In genomic region chr12:92078167-92079053, GRCh38 we compare ENCODE assay signal across 8 cellular contexts.
DNase-seq lines count a peak whose midpoint lies in the region; ATAC-seq and TF ChIP-seq lines count a peak whose summit lies in the region.

No MANE protein-coding gene starts in this region.

- TF ChIP-seq POLR2A in testis (IDR thresholded peaks at IDR 0.05) = no peak

- no peak overlapping the region for H3K4me3 ChIP-seq in left ventricle myocardium inferior
- H3K4me3 ChIP-seq in testis = no peak overlapping the region

- H3K27me3 Mint-ChIP-seq in activated naive CD4-positive, alpha-beta T cell treated with anti-CD3 and anti-CD28 coated beads for 36 hours (ENCODE audit: low read depth) = no peaks in the 10 kb centered on the region
- no peaks in the 10 kb centered on the region for H3K27me3 Mint-ChIP-seq in activated T-cell treated with anti-CD3 and anti-CD28 coated beads, Interleukin-2, amount 50 U/mL, for 72 hours (ENCODE audit: low read depth)

- peaks cover 2% of the 10 kb centered on the region for H3K36me3 Mint-ChIP-seq in activated naive CD4-positive, alpha-beta T cell treated with anti-CD3 and anti-CD28 coated beads for 36 hours (ENCODE audit: low read depth)
- H3K36me3 Mint-ChIP-seq in activated T-cell treated with anti-CD3 and anti-CD28 coated beads, Interleukin-2, amount 50 U/mL, for 72 hours (ENCODE audit: insufficient read depth in 2 of 2) = peaks cover 0 to under 1% of the 10 kb centered on the region in 2 donors

- peak; percentile 49 for DNase-seq in activated naive CD4-positive, alpha-beta T cell treated with anti-CD3 and anti-CD28 coated beads for 36 hours
- no peak for DNase-seq in activated naive CD4-positive, alpha-beta T cell (lab: John Stamatoyannopoulos, UW)
- peak in 1 of 2 donors; percentile 30 for DNase-seq in activated T-cell treated with anti-CD3 and anti-CD28 coated beads, Interleukin-2, amount 50 U/mL, for 72 hours
- DNase-seq in left ventricle myocardium inferior = no peak
- peak; percentile 41 for DNase-seq in testis
- DNase-seq in globus pallidus (ENCODE audit: low spot score) = no peak
- DNase-seq in NCI-H774 (lab: John Stamatoyannopoulos, UW) = no peak

- no peak overlapping the region for H3K4me3 Mint-ChIP-seq in activated naive CD4-positive, alpha-beta T cell treated with anti-CD3 and anti-CD28 coated beads for 36 hours
- H3K4me3 Mint-ChIP-seq in activated T-cell treated with anti-CD3 and anti-CD28 coated beads, Interleukin-2, amount 50 U/mL, for 72 hours = peak overlapping the region; percentile 55 to 64

- TF ChIP-seq CTCF in left ventricle myocardium inferior (IDR thresholded peaks at IDR 0.05; ENCODE audit: borderline replicate concordance) (no peak), testis (IDR thresholded peaks at IDR 0.05) (no peak)

- no peaks in the 10 kb centered on the region for H3K27me3 ChIP-seq in left ventricle myocardium inferior (ENCODE audit: low read depth)
- no peaks in the 10 kb centered on the region for H3K27me3 ChIP-seq in testis

- H3K4me1 ChIP-seq in left ventricle myocardium inferior (peaks cover 61% of the 10 kb centered on the region), testis (peaks cover 5% of the 10 kb centered on the region)

- H3K9me3 ChIP-seq in left ventricle myocardium inferior (replicated peaks) (no peaks in the 10 kb centered on the region), testis (no peaks in the 10 kb centered on the region)

- ATAC-seq in activated T-cell treated with anti-CD3 and anti-CD28 coated beads, Interleukin-2, amount 50 U/mL, for 72 hours (replicated peaks in 1 of 2) = peak; percentile 83 to 85
- no peak for ATAC-seq in GM18858 (IDR thresholded peaks at IDR 0.05; ENCODE audit: unreplicated experiment)

- CTCF ChIA-PET in activated naive CD4-positive, alpha-beta T cell treated with anti-CD3 and anti-CD28 coated beads for 36 hours (lab: Charles Lee) = interaction anchor here (1.0 kb wide), 1 partner anchor 37 kb away, joined by 3 read pairs; no protein-coding TSS in a partner anchor

- H3K9me3 Mint-ChIP-seq in activated naive CD4-positive, alpha-beta T cell treated with anti-CD3 and anti-CD28 coated beads for 36 hours = no peaks in the 10 kb centered on the region
- no peaks in the 10 kb centered on the region for H3K9me3 Mint-ChIP-seq in activated T-cell treated with anti-CD3 and anti-CD28 coated beads, Interleukin-2, amount 50 U/mL, for 72 hours

- H3K36me3 ChIP-seq in left ventricle myocardium inferior (no peaks in the 10 kb centered on the region), testis (ENCODE audit: low read depth, missing control alignments) (no peaks in the 10 kb centered on the region)

- WGBS in testis, 2 donors = 60 to 61% methylated on average over 4 of the region's 4 CpGs

- H3K27ac ChIP-seq in left ventricle myocardium inferior (replicated peaks) (peak overlapping the region; percentile 44), testis (peak overlapping the region in 1 of 2 donors; percentile 11)

- peaks cover 78% of the 10 kb centered on the region for H3K4me1 Mint-ChIP-seq in activated naive CD4-positive, alpha-beta T cell treated with anti-CD3 and anti-CD28 coated beads for 36 hours (ENCODE audit: low read depth)
- H3K4me1 Mint-ChIP-seq in activated T-cell treated with anti-CD3 and anti-CD28 coated beads, Interleukin-2, amount 50 U/mL, for 72 hours (ENCODE audit: low read depth) = peaks cover 61% of the 10 kb centered on the region

- intact Hi-C loops in activated naive CD4-positive, alpha-beta T cell treated with anti-CD3 and anti-CD28 coated beads for 36 hours (cut with micrococcal nuclease) = loop anchor here (1.0 to 5.0 kb wide), 8 partner anchors 13 to 849 kb away; partner anchors contain the start of gene EEA1
- intact Hi-C loops in left ventricle myocardium inferior (cut with micrococcal nuclease) (no loop called here), testis (cut with DNase I; ENCODE audit: low total_unique reads) (no loop called here)

- H3K27ac Mint-ChIP-seq in activated naive CD4-positive, alpha-beta T cell treated with anti-CD3 and anti-CD28 coated beads for 36 hours = peak overlapping the region; percentile 77
- H3K27ac Mint-ChIP-seq in activated T-cell treated with anti-CD3 and anti-CD28 coated beads, Interleukin-2, amount 50 U/mL, for 72 hours = peak overlapping the region; percentile 83

Comparison
In these comparisons a context has a peak if more than half of its experiments do, and no peak if none do; other contexts are left out.
1. DNase-seq: peak in activated naive CD4-positive, alpha-beta T cell treated with anti-CD3 and anti-CD28 coated beads for 36 hours (single experiment) and testis (single experiment); none in activated naive CD4-positive, alpha-beta T cell (0 of 4), left ventricle myocardium inferior (single experiment), globus pallidus (single experiment) and NCI-H774 (single experiment).